ENCODE assay signal across 18 cellular contexts in genomic region chr1:50852889-50853288, GRCh38.
DNase-seq lines count a peak whose midpoint lies in the region; ATAC-seq and TF ChIP-seq lines count a peak whose summit lies in the region.
"Had no signal": no experiment of that assay in that cellular context is flagged by ENCODE, and none has a peak within 500 bp of the region (broad histone marks: within the 10 kb centered on the region; RNA-seq: fewer than 3 reads in every experiment).

No MANE protein-coding gene starts in this region.

- no peaks in the 10 kb centered on the region for H3K27me3 ChIP-seq in transverse colon
- H3K27me3 ChIP-seq: ascending aorta, dorsolateral prefrontal cortex, SJSA1 had no signal

- DNase-seq in NCI-H146 treated with DMSO at 0.1 percent for 48 hours (lab: John Stamatoyannopoulos, UW; ENCODE audit: unreplicated experiment) (peak; percentile 94), NCI-H748 (lab: John Stamatoyannopoulos, UW; ENCODE audit: unreplicated experiment) (peak; percentile 93), inferior parietal cortex (ENCODE audit: extremely low spot score) (peak; percentile 23), transverse colon (no peak), AG20443 (ENCODE audit: low spot score) (no peak)
- DNase-seq: activated CD4-positive, alpha-beta T cell treated with anti-CD3 and anti-CD28 coated beads, Interleukin-2, amount 10 ng/mL, durations not matched to agents 7 days and 5 days; CD8-positive, alpha-beta T cell; DMS79; left ventricle myocardium superior; MV-4-11; NK-92 treated with Interleukin-12 subunit alpha and Interleukin-12 subunit beta, amount 100 ng/mL, for 24 hours; T-helper 17 cell had no signal

- TF ChIP-seq POLR2A in transverse colon (IDR thresholded peaks at IDR 0.05) = no peak

- no peaks in the 10 kb centered on the region for H3K36me3 ChIP-seq in transverse colon
- H3K36me3 ChIP-seq: ascending aorta, SJSA1 had no signal

- in situ Hi-C loops in transverse colon (cut with MboI; ENCODE audit: low pct_ligation_motif_present in 1 of 4, low pct_unique_long_range_greater_than_20kb in 1 of 4, low sequenced_read_pairs in 3 of 4) = no loop called here

- H3K4me1 ChIP-seq in transverse colon = peaks cover 0 to 39% (median 18%) of the 10 kb centered on the region in 4 donors
- H3K4me1 ChIP-seq: ascending aorta, SJSA1 had no signal

- peak overlapping the region; percentile 24 to 57 (median 38) for H3K27ac ChIP-seq in transverse colon
- H3K27ac ChIP-seq: ascending aorta, KMS-11, SJSA1 had no signal

- no peak for TF ChIP-seq CTCF in transverse colon (IDR thresholded peaks at IDR 0.05)

- intact Hi-C loops in transverse colon (cut with DNase I; ENCODE audit: low total_unique reads) = no loop called here

- WGBS in transverse colon (ENCODE audit: low coverage in 1 of 2), 2 donors = 45 to 48% methylated on average over 1 of the region's 1 CpG

- no peaks in the 10 kb centered on the region for H3K9me3 ChIP-seq in transverse colon
- H3K9me3 ChIP-seq: SJSA1 had no signal

- peak overlapping the region in 1 of 4 donors; percentile 4 for H3K4me3 ChIP-seq in transverse colon
- H3K4me3 ChIP-seq: ascending aorta, SJSA1 had no signal

- ATAC-seq in GM21390 (IDR thresholded peaks at IDR 0.05; ENCODE audit: unreplicated experiment) (no peak), GM21619 (IDR thresholded peaks at IDR 0.05; ENCODE audit: unreplicated experiment) (no peak)
- ATAC-seq: CD8-positive, alpha-beta T cell; left ventricle myocardium superior; T-helper 17 cell had no signal

- TF ChIP-seq EP300 in transverse colon (IDR thresholded peaks at IDR 0.05; ENCODE audit: low read depth) = no peak

Comparison
In these comparisons a context has a peak if more than half of its experiments do, and no peak if none do; other contexts are left out.
1. DNase-seq: peak in NCI-H146 treated with DMSO at 0.1 percent for 48 hours (single experiment), NCI-H748 (single experiment) and inferior parietal cortex (single experiment); none in transverse colon (single experiment) and AG20443 (single experiment).